In genomic region chrX:112846787-112847186, GRCh38 we compare ENCODE assay signal across 24 cellular contexts. TPM values are rescaled to one million over a fixed set of nuclear protein-coding genes. Genes with fewer than 3 reads are reported as not detected.
DNase-seq lines count a peak whose midpoint lies in the region; ATAC-seq, FAIRE-seq and TF ChIP-seq lines count a peak whose summit lies in the region.
"Had no signal": no experiment of that assay in that cellular context is flagged by ENCODE, and none has a peak within 500 bp of the region (broad histone marks: within the 10 kb centered on the region; RNA-seq: fewer than 3 reads in every experiment).

No MANE protein-coding gene starts in this region.

- no peak overlapping the region for H3K18ac ChIP-seq in neuronal stem cell (ENCODE audit: low read length)

- no peak overlapping the region for H3K4ac ChIP-seq in neuronal stem cell (ENCODE audit: low read length)

- H3K36me3 ChIP-seq in SK-N-MC (ENCODE audit: insufficient read depth, low read length) (no peaks in the 10 kb centered on the region), neuronal stem cell (replicated peaks in 1 of 2; ENCODE audit: control insufficient read depth in 2 of 2, insufficient read depth in 2 of 2, low read length in 2 of 2) (no peaks in the 10 kb centered on the region)
- H3K36me3 ChIP-seq: BLaER1, HAP-1 had no signal

- peak overlapping the region; percentile 59 for H2AFZ ChIP-seq in neuronal stem cell (ENCODE audit: low read length)

- H3K14ac ChIP-seq in neuronal stem cell (ENCODE audit: low read length), result no peak overlapping the region

- H4K8ac ChIP-seq in neuronal stem cell (ENCODE audit: low read depth, low read length), result no peak overlapping the region

- H3K4me2 ChIP-seq in neuronal stem cell (ENCODE audit: insufficient read depth, low read length, poor library complexity, severe bottlenecking), result no peak overlapping the region
- H3K4me2 ChIP-seq: BLaER1 had no signal

- peaks cover 4 to 7% of the 10 kb centered on the region in 2 donors for H3K4me1 ChIP-seq in neuronal stem cell (ENCODE audit: control insufficient read depth in 2 of 2, insufficient read depth in 1 of 2, low read depth in 1 of 2, low read length in 2 of 2)

- H2BK5ac ChIP-seq in neuronal stem cell (ENCODE audit: low read length), result no peak overlapping the region

- H2AK5ac ChIP-seq in neuronal stem cell (ENCODE audit: low read depth, low read length), result no peak overlapping the region

- FAIRE-seq in GM18507 (lab: Jason Lieb, UNC), result peak; percentile 39
- FAIRE-seq: A204.1 had no signal

- no peak overlapping the region for H2BK120ac ChIP-seq in neuronal stem cell (ENCODE audit: low read depth, low read length)

- no peak for DNase-seq in GM18507 (ENCODE audit: extremely low spot score, insufficient read length, low read depth)
- no peak for DNase-seq in SK-N-MC (ENCODE audit: low read depth, low spot score)
- peak; percentile 71 for DNase-seq in left kidney (ENCODE audit: low read depth, low spot score)
- DNase-seq in neuronal stem cell (ENCODE audit: low spot score), result no peak
- DNase-seq in GM13977 (ENCODE audit: low spot score), result no peak
- DNase-seq in NCI-H1105 (lab: John Stamatoyannopoulos, UW), result no peak
- DNase-seq in NCI-H446 (lab: John Stamatoyannopoulos, UW), result no peak
- DNase-seq: CD4-positive, CD25-positive, alpha-beta regulatory T cell; DMS153; GOT3; NCI-H1092; NCI-H1436; NCI-H187 treated with DMSO at 0.1 percent for 48 hours; NCI-H2171 treated with DMSO at 0.1 percent for 48 hours; NCI-H345; NCI-H524; NCI-H82; NK-92 treated with Interleukin-12 subunit alpha and Interleukin-12 subunit beta, amount 100 ng/mL, for 24 hours; PC-3 had no signal

- no peak overlapping the region for H2BK15ac ChIP-seq in neuronal stem cell (ENCODE audit: low read length)

- H3K4me3 ChIP-seq in SK-N-MC, result no peak overlapping the region
- H3K4me3 ChIP-seq in neuronal stem cell (ENCODE audit: low read length in 2 of 2), result no peak overlapping the region
- H3K4me3 ChIP-seq: BLaER1, HAP-1 had no signal

- no peak overlapping the region for H3K23ac ChIP-seq in neuronal stem cell (ENCODE audit: low read depth, low read length, poor library complexity)

- WGBS in neuronal stem cell (ENCODE audit: extremely low coverage in 2 of 2, insufficient read length in 2 of 2, insufficient replicate concordance in 1 of 2), 2 donors, result no CpG with 5 or more reads among the region's 2 CpGs

- no peak for ATAC-seq in GM21825 (IDR thresholded peaks at IDR 0.05; ENCODE audit: unreplicated experiment)
- ATAC-seq: PC-3, SK-N-SH treated with all-trans-retinoic acid at 6 μM for 48 hours had no signal

- H3K79me1 ChIP-seq in neuronal stem cell (ENCODE audit: low read depth, low read length), result no peaks in the 10 kb centered on the region

- in situ Hi-C loops in GM13977 (cut with MboI; ENCODE audit: low pct_unique_long_range_greater_than_20kb, low sequenced_read_pairs, unreplicated experiment), result no loop called here

- H3K9ac ChIP-seq in SK-N-MC (ENCODE audit: insufficient read length), result no peak overlapping the region
- H3K9ac ChIP-seq in neuronal stem cell (ENCODE audit: low read depth, low read length, poor library complexity), result no peak overlapping the region
- H3K9ac ChIP-seq: BLaER1 had no signal

- no peak for TF ChIP-seq CTCF in GM13977 (IDR thresholded peaks at IDR 0.05; ENCODE audit: extremely low read depth, insufficient read depth, missing control alignments)

- H3K27ac ChIP-seq in SK-N-MC (peak overlapping the region; percentile 70; the same call in 1 of the 2 replicates), neuronal stem cell (replicated peaks; ENCODE audit: low read length) (no peak overlapping the region)
- H3K27ac ChIP-seq: BLaER1 had no signal

- no peak overlapping the region for H4K91ac ChIP-seq in neuronal stem cell (ENCODE audit: low read depth, low read length, poor library complexity)

- H2BK12ac ChIP-seq in neuronal stem cell (ENCODE audit: low read length), result no peak overlapping the region

- no peaks in the 10 kb centered on the region for H3K9me3 ChIP-seq in SK-N-MC (ENCODE audit: low read depth, low read length)
- H3K9me3 ChIP-seq in neuronal stem cell (replicated peaks in 1 of 2; ENCODE audit: control insufficient read depth in 2 of 2, insufficient read depth in 1 of 2, low read depth in 1 of 2, low read length in 2 of 2), result no peaks in the 10 kb centered on the region
- H3K9me3 ChIP-seq: BLaER1, HAP-1 had no signal

- H3K27me3 ChIP-seq in neuronal stem cell (ENCODE audit: control insufficient read depth in 3 of 3, insufficient read depth in 3 of 3, low read depth in 1 of 3, low read length in 3 of 3), result no peaks in the 10 kb centered on the region

RNA-seq across cellular contexts. Expression of gene AMOT, which starts 6.2 kb away (rescaled TPM):
- 3.0 TPM for polyA plus RNA-seq in neuronal stem cell (2013, experiment 1 of 2)
- 3.3 TPM for polyA plus RNA-seq in neuronal stem cell (2013, experiment 2 of 2)
